Comparison of ENCODE assay signal across 1 cellular context in the genomic region with DNA sequence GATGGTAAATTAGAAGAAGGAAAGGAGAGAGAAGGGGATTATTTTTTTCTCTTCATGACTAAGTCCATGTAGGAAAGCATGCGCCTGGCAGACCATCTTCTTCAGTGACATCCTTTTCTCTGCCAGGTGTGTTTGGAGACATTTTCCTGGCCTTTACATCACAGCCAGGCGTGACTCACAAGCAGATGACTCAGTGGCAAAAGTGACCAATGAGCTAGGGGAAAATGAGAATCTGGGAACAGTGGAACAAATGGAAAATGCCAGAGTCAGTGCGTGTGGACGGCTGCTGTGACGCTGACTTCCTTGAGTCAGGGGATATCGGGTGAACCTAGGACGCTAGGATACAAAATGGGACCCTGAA.
TF ChIP-seq lines count a peak whose summit lies in the region.

No MANE protein-coding gene starts in this region.

TF ChIP-seq in HCT116, 20 proteins besides CTCF, POLR2A, EP300 and RAD21:
- TF ChIP-seq SRF (IDR thresholded peaks at IDR 0.05; ENCODE audit: low read depth) (no peak), YY1 (IDR thresholded peaks at IDR 0.05; ENCODE audit: extremely low read depth, insufficient replicate concordance, low read depth, low read length) (peak; percentile 76), SIN3A (IDR thresholded peaks at IDR 0.05; ENCODE audit: low read depth) (no peak), POLR2AphosphoS5 (IDR thresholded peaks at IDR 0.05; ENCODE audit: low read depth, low read length) (peak; percentile 62; the same call in 1 of the 2 replicates), TCF7L2 (IDR thresholded peaks at IDR 0.05; ENCODE audit: borderline replicate concordance, extremely low read depth, insufficient read depth, insufficient read length) (peak; percentile 66)
- TF ChIP-seq, protein P1, sequence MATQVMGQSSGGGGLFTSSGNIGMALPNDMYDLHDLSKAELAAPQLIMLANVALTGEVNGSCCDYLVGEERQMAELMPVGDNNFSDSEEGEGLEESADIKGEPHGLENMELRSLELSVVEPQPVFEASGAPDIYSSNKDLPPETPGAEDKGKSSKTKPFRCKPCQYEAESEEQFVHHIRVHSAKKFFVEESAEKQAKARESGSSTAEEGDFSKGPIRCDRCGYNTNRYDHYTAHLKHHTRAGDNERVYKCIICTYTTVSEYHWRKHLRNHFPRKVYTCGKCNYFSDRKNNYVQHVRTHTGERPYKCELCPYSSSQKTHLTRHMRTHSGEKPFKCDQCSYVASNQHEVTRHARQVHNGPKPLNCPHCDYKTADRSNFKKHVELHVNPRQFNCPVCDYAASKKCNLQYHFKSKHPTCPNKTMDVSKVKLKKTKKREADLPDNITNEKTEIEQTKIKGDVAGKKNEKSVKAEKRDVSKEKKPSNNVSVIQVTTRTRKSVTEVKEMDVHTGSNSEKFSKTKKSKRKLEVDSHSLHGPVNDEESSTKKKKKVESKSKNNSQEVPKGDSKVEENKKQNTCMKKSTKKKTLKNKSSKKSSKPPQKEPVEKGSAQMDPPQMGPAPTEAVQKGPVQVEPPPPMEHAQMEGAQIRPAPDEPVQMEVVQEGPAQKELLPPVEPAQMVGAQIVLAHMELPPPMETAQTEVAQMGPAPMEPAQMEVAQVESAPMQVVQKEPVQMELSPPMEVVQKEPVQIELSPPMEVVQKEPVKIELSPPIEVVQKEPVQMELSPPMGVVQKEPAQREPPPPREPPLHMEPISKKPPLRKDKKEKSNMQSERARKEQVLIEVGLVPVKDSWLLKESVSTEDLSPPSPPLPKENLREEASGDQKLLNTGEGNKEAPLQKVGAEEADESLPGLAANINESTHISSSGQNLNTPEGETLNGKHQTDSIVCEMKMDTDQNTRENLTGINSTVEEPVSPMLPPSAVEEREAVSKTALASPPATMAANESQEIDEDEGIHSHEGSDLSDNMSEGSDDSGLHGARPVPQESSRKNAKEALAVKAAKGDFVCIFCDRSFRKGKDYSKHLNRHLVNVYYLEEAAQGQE (IDR thresholded peaks at IDR 0.05; ENCODE audit: low read depth): no peak
